Comparison of ENCODE assay signal across 21 cellular contexts in the genomic region with DNA sequence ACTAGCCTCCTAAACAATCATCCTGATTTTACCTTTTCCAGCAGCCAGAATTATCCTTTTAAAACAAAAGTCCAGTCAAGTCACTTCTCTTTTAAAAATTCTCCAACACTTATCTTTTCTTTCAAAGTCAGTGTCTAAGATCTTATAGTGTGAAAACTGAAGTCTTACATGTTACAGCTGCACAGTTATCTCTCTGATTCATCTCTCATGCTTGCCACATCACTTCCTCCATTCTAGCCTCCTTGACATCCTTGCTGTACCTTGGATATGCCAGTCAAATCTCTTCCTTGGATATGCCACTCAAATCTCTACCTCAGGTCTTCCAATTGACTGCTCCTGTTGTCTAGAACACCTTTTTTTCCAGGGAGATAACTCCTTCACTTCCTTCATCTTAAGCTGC.
DNase-seq lines count a peak whose midpoint lies in the region; ATAC-seq, FAIRE-seq and TF ChIP-seq lines count a peak whose summit lies in the region.
"Had no signal": no experiment of that assay in that cellular context is flagged by ENCODE, and none has a peak within 500 bp of the region (broad histone marks: within the 10 kb centered on the region; RNA-seq: fewer than 3 reads in every experiment).

No MANE protein-coding gene starts in this region.

- CTCF ChIA-PET in HCT116 (lab: Charles Lee) (no interaction called here), endothelial cell of umbilical vein (lab: Charles Lee) (no interaction called here)

- no peak for ATAC-seq in HCT116
- ATAC-seq: HepG2, SK-N-SH treated with all-trans-retinoic acid at 6 μM for 48 hours had no signal

- no peak overlapping the region for H3K4me3 ChIP-seq in ACC112 (ENCODE audit: low read depth, low read length)
- no peak overlapping the region for H3K4me3 ChIP-seq in HCT116 (replicated peaks in 1 of 2; ENCODE audit: low read depth in 1 of 2, low read length in 2 of 2)
- no peak overlapping the region for H3K4me3 ChIP-seq in endothelial cell of umbilical vein (replicated peaks in 1 of 3; ENCODE audit: insufficient read depth in 1 of 3, low read depth in 1 of 3, low read length in 3 of 3)
- H3K4me3 ChIP-seq in MM.1S (ENCODE audit: low read length): no peak overlapping the region
- H3K4me3 ChIP-seq in coronary artery: no peak overlapping the region
- no peak overlapping the region for H3K4me3 ChIP-seq in SJCRH30

- POLR2A ChIA-PET in HCT116 (lab: Charles Lee) (no interaction called here), endothelial cell of umbilical vein (lab: Charles Lee) (no interaction called here)

- RAD21 ChIA-PET in HCT116 (lab: Charles Lee; ENCODE audit: low non-redundant PET in 1 of 2, low total read pairs in 2 of 2, uncharacterized antibody in 2 of 2, unreplicated experiment in 2 of 2): no interaction called here

- H3K36me3 ChIP-seq in ACC112 (ENCODE audit: insufficient read depth, low read length) (no peaks in the 10 kb centered on the region), HCT116 (ENCODE audit: control insufficient read depth in 1 of 2, insufficient read depth in 2 of 2, low read length in 2 of 2) (no peaks in the 10 kb centered on the region), endothelial cell of umbilical vein (ENCODE audit: control insufficient read depth in 2 of 2, extremely low read depth in 1 of 2, insufficient read depth in 2 of 2, low read length in 2 of 2) (no peaks in the 10 kb centered on the region), MM.1S (replicated peaks; ENCODE audit: insufficient read depth, low read length) (no peaks in the 10 kb centered on the region), SJCRH30 (no peaks in the 10 kb centered on the region)

- no peak for TF ChIP-seq RAD21 in HCT116 (IDR thresholded peaks at IDR 0.05; ENCODE audit: low read depth)

- TF ChIP-seq POLR2A in HCT116 (IDR thresholded peaks at IDR 0.05; ENCODE audit: borderline replicate concordance, extremely low read depth, insufficient read depth, insufficient read length) (no peak), endothelial cell of umbilical vein (IDR thresholded peaks at IDR 0.05; ENCODE audit: low read depth, low read length) (no peak)

- H2AFZ ChIP-seq in ACC112 (ENCODE audit: low read length, unreplicated experiment) (peak overlapping the region; percentile 48), HCT116 (ENCODE audit: low read depth, low read length, poor library complexity, severe bottlenecking) (peak overlapping the region; percentile 16), endothelial cell of umbilical vein (ENCODE audit: low read depth, low read length) (no peak overlapping the region), MM.1S (ENCODE audit: low read length) (no peak overlapping the region)

- H3K9me3 ChIP-seq in HCT116 (ENCODE audit: control insufficient read depth in 1 of 2, insufficient read depth in 1 of 2, low read depth in 1 of 2, low read length in 2 of 2) (no peaks in the 10 kb centered on the region), endothelial cell of umbilical vein (replicated peaks; ENCODE audit: control insufficient read depth, insufficient read depth, low read length) (no peaks in the 10 kb centered on the region), MM.1S (replicated peaks; ENCODE audit: insufficient read depth, low read length) (no peaks in the 10 kb centered on the region), SJCRH30 (replicated peaks) (no peaks in the 10 kb centered on the region)

- no peak overlapping the region for H3K4me2 ChIP-seq in HCT116 (ENCODE audit: low read length)
- H3K4me2 ChIP-seq in endothelial cell of umbilical vein (ENCODE audit: insufficient read depth, low read length): no peak overlapping the region
- no peak overlapping the region for H3K4me2 ChIP-seq in MM.1S (ENCODE audit: low read depth, low read length)

- FAIRE-seq in endothelial cell of umbilical vein (lab: Jason Lieb, UNC): no peak
- FAIRE-seq: HepG2, RCC 7860 had no signal

- TF ChIP-seq CTCF in HCT116 (IDR thresholded peaks at IDR 0.05 in 2 of 3, conservative IDR thresholded peaks at IDR 0.05 in 1 of 3; ENCODE audit: borderline replicate concordance in 1 of 3, insufficient read depth in 1 of 3, low read depth in 2 of 3, low read length in 2 of 3): no peak
- no peak for TF ChIP-seq CTCF in endothelial cell of umbilical vein (IDR thresholded peaks at IDR 0.05; ENCODE audit: extremely low read depth in 1 of 2, insufficient read depth in 1 of 2, low read depth in 1 of 2, low read length in 2 of 2)
- TF ChIP-seq CTCF in MM.1S (IDR thresholded peaks at IDR 0.05; ENCODE audit: low read length): no peak
- TF ChIP-seq CTCF in coronary artery (IDR thresholded peaks at IDR 0.05): no peak

- H3K9ac ChIP-seq in HCT116 (ENCODE audit: low read length) (no peak overlapping the region), endothelial cell of umbilical vein (replicated peaks; ENCODE audit: extremely low read depth, insufficient read depth, low read length) (no peak overlapping the region), MM.1S (ENCODE audit: low read length) (no peak overlapping the region)

- no peaks in the 10 kb centered on the region for H3K27me3 ChIP-seq in ACC112 (ENCODE audit: insufficient read depth, low read length)
- H3K27me3 ChIP-seq in HCT116 (ENCODE audit: insufficient read depth, low read length): no peaks in the 10 kb centered on the region
- H3K27me3 ChIP-seq in endothelial cell of umbilical vein (ENCODE audit: control insufficient read depth in 2 of 2, insufficient read depth in 2 of 2, low read length in 2 of 2): no peaks in the 10 kb centered on the region
- no peaks in the 10 kb centered on the region for H3K27me3 ChIP-seq in MM.1S (replicated peaks; ENCODE audit: insufficient read depth, low read length)
- H3K27me3 ChIP-seq in SJCRH30: no peaks in the 10 kb centered on the region

- H3K27ac ChIP-seq in ACC112 (ENCODE audit: low read depth, low read length) (no peak overlapping the region), HCT116 (ENCODE audit: low read depth, low read length) (no peak overlapping the region), endothelial cell of umbilical vein (ENCODE audit: insufficient read depth, low read depth, low read length) (no peak overlapping the region), MM.1S (ENCODE audit: low read length) (no peak overlapping the region), coronary artery (no peak overlapping the region), SJCRH30 (no peak overlapping the region)

- H3K9me2 ChIP-seq in HCT116 (ENCODE audit: insufficient read depth): no peaks in the 10 kb centered on the region
- H3K9me2 ChIP-seq in MM.1S (replicated peaks; ENCODE audit: insufficient read depth, low read length): no peaks in the 10 kb centered on the region

- dilution Hi-C loops in endothelial cell of umbilical vein (cut with MboI; ENCODE audit: extremely low pct_ligation_motif_present, low sequenced_read_pairs): no loop called here

- H3K9me1 ChIP-seq in endothelial cell of umbilical vein (replicated peaks; ENCODE audit: control insufficient read depth, extremely low read depth, insufficient read depth, low read length): no peaks in the 10 kb centered on the region

- H3K4me1 ChIP-seq in ACC112 (ENCODE audit: control insufficient read depth, insufficient read depth, low read length, unreplicated experiment): no peaks in the 10 kb centered on the region
- no peaks in the 10 kb centered on the region for H3K4me1 ChIP-seq in HCT116 (ENCODE audit: control insufficient read depth in 1 of 2, insufficient read depth in 2 of 2, low read length in 2 of 2)
- H3K4me1 ChIP-seq in endothelial cell of umbilical vein (ENCODE audit: control insufficient read depth, extremely low read depth, insufficient read depth, low read length): no peaks in the 10 kb centered on the region
- H3K4me1 ChIP-seq in MM.1S (ENCODE audit: low read length): no peaks in the 10 kb centered on the region
- H3K4me1 ChIP-seq in SJCRH30: no peaks in the 10 kb centered on the region

- DNase-seq in HCT116 (ENCODE audit: low read depth, low spot score) (no peak), OCI-M1 (lab: John Stamatoyannopoulos, UW) (peak; percentile 2), endothelial cell of umbilical vein (ENCODE audit: low read depth, low spot score) (no peak), MM.1S (no peak), coronary artery (ENCODE audit: low spot score) (no peak), SJCRH30 (no peak)
- DNase-seq: 8988T, Calu3, DMS79 treated with DMSO at 0.1 percent for 48 hours, NCI-H1092, NCI-H1436, NCI-H187, NCI-H2081 treated with DMSO at 0.1 percent for 48 hours, NCI-H2171, NCI-H226, NCI-H510A, NCI-H69 had no signal

- BruUV-seq in HCT116 (replicated peaks; lab: Mats Ljungman, UMichigan) (no TSS peak), endothelial cell of umbilical vein (replicated peaks; lab: Mats Ljungman, UMichigan) (no TSS peak)

- H3K79me2 ChIP-seq in ACC112 (ENCODE audit: control insufficient read depth, insufficient read depth, low read length, unreplicated experiment) (no peaks in the 10 kb centered on the region), HCT116 (ENCODE audit: insufficient read depth, low read length) (no peaks in the 10 kb centered on the region), endothelial cell of umbilical vein (ENCODE audit: control insufficient read depth, insufficient read depth, low read length) (no peaks in the 10 kb centered on the region), MM.1S (ENCODE audit: low read length) (no peaks in the 10 kb centered on the region)

- H4K20me1 ChIP-seq in HCT116 (ENCODE audit: insufficient read depth) (no peaks in the 10 kb centered on the region), endothelial cell of umbilical vein (replicated peaks; ENCODE audit: control insufficient read depth, extremely low read depth, insufficient read depth, low read length) (no peaks in the 10 kb centered on the region), MM.1S (ENCODE audit: insufficient read depth, low read length) (no peaks in the 10 kb centered on the region)

- intact Hi-C loops in HCT116 (cut with micrococcal nuclease): no loop called here
- intact Hi-C loops in endothelial cell of umbilical vein (cut with micrococcal nuclease): no loop called here

- no peaks in the 10 kb centered on the region for H3F3A ChIP-seq in MM.1S (ENCODE audit: insufficient read depth, low read length)

TF ChIP-seq in HCT116, 20 proteins besides CTCF, POLR2A, EP300 and RAD21:
- no peak for TF ChIP-seq EGR1 (IDR thresholded peaks at IDR 0.05; ENCODE audit: low read depth)

TF ChIP-seq in endothelial cell of umbilical vein, 7 proteins besides CTCF, POLR2A, EP300 and RAD21 (continues in another document):
- TF ChIP-seq POLR2AphosphoS5 (IDR thresholded peaks at IDR 0.05; ENCODE audit: insufficient read depth, low read depth, low read length) (no peak), FOS (IDR thresholded peaks at IDR 0.05; ENCODE audit: borderline replicate concordance, insufficient read depth, low read length) (no peak), JUN (IDR thresholded peaks at IDR 0.05; ENCODE audit: borderline replicate concordance, insufficient read depth, insufficient read length, low read depth) (no peak), MYC (IDR thresholded peaks at IDR 0.05; ENCODE audit: low read depth, low read length) (no peak), EZH2 (IDR thresholded peaks at IDR 0.05; ENCODE audit: borderline replicate concordance, low read depth, low read length, severe bottlenecking) (no peak)
- TF ChIP-seq, protein P1, sequence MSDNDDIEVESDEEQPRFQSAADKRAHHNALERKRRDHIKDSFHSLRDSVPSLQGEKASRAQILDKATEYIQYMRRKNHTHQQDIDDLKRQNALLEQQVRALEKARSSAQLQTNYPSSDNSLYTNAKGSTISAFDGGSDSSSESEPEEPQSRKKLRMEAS (IDR thresholded peaks at IDR 0.05; ENCODE audit: insufficient read depth, insufficient read length): no peak

Comparison
In these comparisons a context has a peak if more than half of its experiments do, and no peak if none do; other contexts are left out.
1. H2AFZ ChIP-seq: peak in ACC112 (single experiment) and HCT116 (single experiment); none in endothelial cell of umbilical vein (single experiment) and MM.1S (single experiment).